In the genomic region with DNA sequence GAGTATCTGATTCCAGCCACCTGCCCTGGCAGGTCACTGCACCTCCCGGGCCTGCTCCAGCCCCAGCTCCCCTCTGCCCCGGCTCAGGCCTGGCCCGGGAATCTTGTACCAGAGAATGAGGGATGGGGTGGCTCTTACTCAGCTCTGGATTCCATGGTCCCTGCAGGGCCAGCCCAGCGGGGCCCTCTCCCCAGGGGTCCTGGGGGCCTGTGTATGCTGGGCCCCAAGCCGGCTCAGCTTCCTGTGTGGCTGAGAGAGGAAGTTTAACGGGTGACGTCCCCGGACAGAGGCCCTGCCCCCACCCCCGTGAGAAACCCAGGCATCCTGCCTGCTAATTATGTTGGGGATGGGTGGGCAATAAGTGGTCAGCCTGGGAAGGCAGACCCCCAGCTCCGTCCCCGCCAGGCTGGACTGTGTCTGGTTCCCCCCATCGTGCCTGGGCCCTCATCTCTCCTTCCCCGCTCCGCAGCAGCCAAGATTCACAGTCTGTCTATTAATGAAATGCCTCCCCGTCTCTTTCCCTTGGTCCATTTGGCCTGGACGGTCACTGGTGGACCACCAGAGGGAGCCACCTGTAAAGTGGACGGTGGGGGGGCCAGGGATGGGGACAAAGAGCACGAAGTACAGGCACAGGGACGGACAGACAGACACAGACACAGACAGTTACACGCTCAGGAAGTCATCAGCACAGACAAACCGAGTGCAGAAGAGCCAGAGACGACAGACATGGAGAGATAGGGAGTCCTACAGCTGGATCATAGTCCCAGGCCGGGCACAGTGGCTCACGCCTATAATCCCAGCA, we compare ENCODE assay signal across 8 cellular contexts. TPM values are rescaled to one million over a fixed set of nuclear protein-coding genes. Genes with fewer than 3 reads are reported as not detected.
DNase-seq lines count a peak whose midpoint lies in the region; ATAC-seq and TF ChIP-seq lines count a peak whose summit lies in the region.

A gene with protein sequence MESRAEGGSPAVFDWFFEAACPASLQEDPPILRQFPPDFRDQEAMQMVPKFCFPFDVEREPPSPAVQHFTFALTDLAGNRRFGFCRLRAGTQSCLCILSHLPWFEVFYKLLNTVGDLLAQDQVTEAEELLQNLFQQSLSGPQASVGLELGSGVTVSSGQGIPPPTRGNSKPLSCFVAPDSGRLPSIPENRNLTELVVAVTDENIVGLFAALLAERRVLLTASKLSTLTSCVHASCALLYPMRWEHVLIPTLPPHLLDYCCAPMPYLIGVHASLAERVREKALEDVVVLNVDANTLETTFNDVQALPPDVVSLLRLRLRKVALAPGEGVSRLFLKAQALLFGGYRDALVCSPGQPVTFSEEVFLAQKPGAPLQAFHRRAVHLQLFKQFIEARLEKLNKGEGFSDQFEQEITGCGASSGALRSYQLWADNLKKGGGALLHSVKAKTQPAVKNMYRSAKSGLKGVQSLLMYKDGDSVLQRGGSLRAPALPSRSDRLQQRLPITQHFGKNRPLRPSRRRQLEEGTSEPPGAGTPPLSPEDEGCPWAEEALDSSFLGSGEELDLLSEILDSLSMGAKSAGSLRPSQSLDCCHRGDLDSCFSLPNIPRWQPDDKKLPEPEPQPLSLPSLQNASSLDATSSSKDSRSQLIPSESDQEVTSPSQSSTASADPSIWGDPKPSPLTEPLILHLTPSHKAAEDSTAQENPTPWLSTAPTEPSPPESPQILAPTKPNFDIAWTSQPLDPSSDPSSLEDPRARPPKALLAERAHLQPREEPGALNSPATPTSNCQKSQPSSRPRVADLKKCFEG (minus strand): TSS at position 247 of the 802 bp plus-strand sequence. CDS start 92 bp downstream, at position 155.

- no peaks in the 10 kb centered on the region for H3K9me3 ChIP-seq in endodermal cell (ENCODE audit: control insufficient read depth, low read length)

- no peak within 1 kb of the TSS for H3K27ac ChIP-seq in 22Rv1
- no peak within 1 kb of the TSS for H3K27ac ChIP-seq in endodermal cell (ENCODE audit: low read depth, low read length)

- H3K4me3 ChIP-seq in endodermal cell (ENCODE audit: low read length), result no peak within 1 kb of the TSS

- DNase-seq in Kasumi-1 (lab: John Stamatoyannopoulos, UW), result peak; percentile 65 to 72
- peak; percentile 83 for DNase-seq in activated CD4-positive, alpha-beta memory T cell treated with anti-CD3 and anti-CD28 coated beads, Interleukin-2, amount 10 ng/mL, durations not matched to agents 7 days and 5 days
- peak; percentile 78 for DNase-seq in endodermal cell
- DNase-seq in occipital lobe (lab: John Stamatoyannopoulos, UW), result peak; percentile 16
- DNase-seq in putamen (ENCODE audit: low spot score), result no peak
- DNase-seq in NCI-H1092 treated with DMSO at 0.1 percent for 48 hours (lab: John Stamatoyannopoulos, UW), result no peak

- TF ChIP-seq CTCF in 22Rv1 (IDR thresholded peaks at IDR 0.05) (peak; percentile 74), endodermal cell (conservative IDR thresholded peaks at IDR 0.05) (peak; percentile 82)

- H3K27me3 Mint-ChIP-seq in activated CD4-positive, alpha-beta memory T cell treated with anti-CD3 and anti-CD28 coated beads, Interleukin-2, amount 10 ng/mL, durations not matched to agents 7 days and 5 days, result no peaks in the 10 kb centered on the region
- peaks cover 13% of the 10 kb centered on the region for H3K27me3 Mint-ChIP-seq in endodermal cell (ENCODE audit: insufficient read depth)

- H3K4me3 Mint-ChIP-seq in activated CD4-positive, alpha-beta memory T cell treated with anti-CD3 and anti-CD28 coated beads, Interleukin-2, amount 10 ng/mL, durations not matched to agents 7 days and 5 days, result peak within 1 kb of the TSS; percentile 98
- no peak within 1 kb of the TSS for H3K4me3 Mint-ChIP-seq in endodermal cell

- POLR2A ChIA-PET in activated CD4-positive, alpha-beta memory T cell treated with anti-CD3 and anti-CD28 coated beads, Interleukin-2, amount 10 ng/mL, durations not matched to agents 7 days and 5 days (lab: Charles Lee), result interaction anchor here (0.6 to 3.0 kb wide), 31 partner anchors 8 to 382 kb away, joined by 3 to 23 read pairs (median 5); a partner anchor contains a TSS

- ATAC-seq in GM19025 (IDR thresholded peaks at IDR 0.05; ENCODE audit: low read depth, unreplicated experiment), result peak; percentile 72

- H3K4me1 ChIP-seq in endodermal cell (ENCODE audit: control insufficient read depth, insufficient read depth, low read length), result no peaks in the 10 kb centered on the region

- H3K9ac ChIP-seq in endodermal cell (ENCODE audit: extremely low read depth, low read length, poor library complexity, severe bottlenecking), result no peak within 1 kb of the TSS

- no peaks in the 10 kb centered on the region for H3K9me3 Mint-ChIP-seq in activated CD4-positive, alpha-beta memory T cell treated with anti-CD3 and anti-CD28 coated beads, Interleukin-2, amount 10 ng/mL, durations not matched to agents 7 days and 5 days
- H3K9me3 Mint-ChIP-seq in endodermal cell, result no peaks in the 10 kb centered on the region

- WGBS in endodermal cell (ENCODE audit: insufficient coverage in 1 of 2, insufficient read length in 1 of 2), 2 experiments, result 64 to 73% methylated on average over 8 to 24 of the region's 24 CpGs

- peak within 1 kb of the TSS; percentile 95 for H3K27ac Mint-ChIP-seq in activated CD4-positive, alpha-beta memory T cell treated with anti-CD3 and anti-CD28 coated beads, Interleukin-2, amount 10 ng/mL, durations not matched to agents 7 days and 5 days
- no peak within 1 kb of the TSS for H3K27ac Mint-ChIP-seq in endodermal cell

- peaks cover 12% of the 10 kb centered on the region for H3K36me3 Mint-ChIP-seq in activated CD4-positive, alpha-beta memory T cell treated with anti-CD3 and anti-CD28 coated beads, Interleukin-2, amount 10 ng/mL, durations not matched to agents 7 days and 5 days (ENCODE audit: low read depth)
- no peaks in the 10 kb centered on the region for H3K36me3 Mint-ChIP-seq in endodermal cell (ENCODE audit: low read depth)

- peaks cover 39% of the 10 kb centered on the region for H3K4me1 Mint-ChIP-seq in activated CD4-positive, alpha-beta memory T cell treated with anti-CD3 and anti-CD28 coated beads, Interleukin-2, amount 10 ng/mL, durations not matched to agents 7 days and 5 days
- no peaks in the 10 kb centered on the region for H3K4me1 Mint-ChIP-seq in endodermal cell

- CTCF ChIA-PET in activated CD4-positive, alpha-beta memory T cell treated with anti-CD3 and anti-CD28 coated beads, Interleukin-2, amount 10 ng/mL, durations not matched to agents 7 days and 5 days (lab: Charles Lee), result interaction anchor here (0.6 to 1.8 kb wide), 18 partner anchors 8 to 408 kb away, joined by 3 to 12 read pairs (median 4); a partner anchor contains a TSS

- H3K27me3 ChIP-seq in endodermal cell (ENCODE audit: control insufficient read depth, insufficient read depth, low read length, poor library complexity, severe bottlenecking), result no peaks in the 10 kb centered on the region

- no peaks in the 10 kb centered on the region for H3K36me3 ChIP-seq in endodermal cell (ENCODE audit: control insufficient read depth, insufficient read depth, low read length)

RNA-seq across cellular contexts. Expression of the gene that starts here (rescaled TPM):
- total RNA-seq in activated CD4-positive, alpha-beta memory T cell treated with anti-CD3 and anti-CD28 coated beads, Interleukin-2, amount 10 ng/mL, durations not matched to agents 7 days and 5 days, result 100 to 1,000 TPM in 1 of 2 experiments, 10 to 100 TPM in 1; 97.2 to 101 TPM
- total RNA-seq in endodermal cell (1 to 10 TPM; 1.7 to 2.1 TPM), occipital lobe (not detected)
- polyA plus RNA-seq in endodermal cell (2013, experiment 1 of 2), result 0.75 TPM
- 0.79 TPM for polyA plus RNA-seq in endodermal cell (2013, experiment 2 of 2)

Comparison
In these comparisons a context has a peak if more than half of its experiments do, and no peak if none do; other contexts are left out.
1. RNA of the gene that starts here (total RNA-seq): 97.2 to 101 TPM in activated CD4-positive, alpha-beta memory T cell treated with anti-CD3 and anti-CD28 coated beads, Interleukin-2, amount 10 ng/mL, durations not matched to agents 7 days and 5 days; 1.7 to 2.1 TPM in endodermal cell and not detected in occipital lobe (single experiment); every median in the first group is over 10 times any median in the second.
2. Peak in DNase-seq in occipital lobe; RNA of the gene not detected or under 1 TPM.
3. DNase-seq: peak in Kasumi-1 (2 of 2), activated CD4-positive, alpha-beta memory T cell treated with anti-CD3 and anti-CD28 coated beads, Interleukin-2, amount 10 ng/mL, durations not matched to agents 7 days and 5 days (single experiment) and endodermal cell (single experiment); none in putamen (single experiment) and NCI-H1092 treated with DMSO at 0.1 percent for 48 hours (single experiment).